In genomic region chr17:30158896-30159625, GRCh38 we compare ENCODE assay signal across 16 cellular contexts. TPM values are rescaled to one million over a fixed set of nuclear protein-coding genes. Genes with fewer than 3 reads are reported as not detected.
DNase-seq lines count a peak whose midpoint lies in the region; ATAC-seq, FAIRE-seq and TF ChIP-seq lines count a peak whose summit lies in the region.
"Had no signal": no experiment of that assay in that cellular context is flagged by ENCODE, and none has a peak within 500 bp of the region (broad histone marks: within the 10 kb centered on the region; RNA-seq: fewer than 3 reads in every experiment).

No MANE protein-coding gene starts in this region.

- peaks cover 17 to 30% of the 10 kb centered on the region in 2 donors for H3K36me3 Mint-ChIP-seq in activated T-cell treated with anti-CD3 and anti-CD28 coated beads, Interleukin-2, amount 50 U/mL, for 72 hours (ENCODE audit: insufficient read depth in 2 of 2)

- BruUV-seq in OCI-LY7 (replicated peaks; lab: Mats Ljungman, UMichigan) (no TSS peak), PC-9 (replicated peaks; lab: Mats Ljungman, UMichigan) (no TSS peak)

- DNase-seq in activated T-cell treated with anti-CD3 and anti-CD28 coated beads, Interleukin-2, amount 50 U/mL, for 72 hours = no peak
- no peak for DNase-seq in activated T-cell treated with anti-CD3 and anti-CD28 coated beads, Interleukin-2, amount 50 U/mL, for 1 hour
- DNase-seq in OCI-LY7 (ENCODE audit: low spot score) (no peak), dermis blood vessel endothelial cell (no peak), PC-9 (no peak)
- DNase-seq: ACHN; C1 segment of cervical spinal cord; Calu3; CD4-positive, alpha-beta T cell; DMS 273 treated with DMSO at 0.1 percent for 48 hours; GOT3; H9 had no signal

- no peak overlapping the region for H2AFZ ChIP-seq in OCI-LY7 (ENCODE audit: low read length)
- no peak overlapping the region for H2AFZ ChIP-seq in PC-9

- H3K4me1 ChIP-seq in HEK293 (ENCODE audit: control insufficient read depth, insufficient read depth, low read length) (no peaks in the 10 kb centered on the region), OCI-LY7 (ENCODE audit: insufficient read depth, low read length, poor library complexity, severe bottlenecking) (peaks cover 27% of the 10 kb centered on the region), PC-9 (replicated peaks; ENCODE audit: insufficient read depth) (no peaks in the 10 kb centered on the region)

- H3F3A ChIP-seq in PC-9 (ENCODE audit: insufficient read depth, low read depth) = peaks cover 1% of the 10 kb centered on the region; the same call in 1 of the 2 replicates

- peak; percentile 54 for FAIRE-seq in endometrium (lab: Jason Lieb, UNC)
- FAIRE-seq: GM12878 had no signal

- CTCF ChIA-PET in HEK293 (lab: Yijun Ruan, JAX) (interaction anchor here (1.6 kb wide), 1 partner anchor 66 kb away, joined by 3 read pairs; no protein-coding TSS in a partner anchor), OCI-LY7 (lab: Charles Lee; ENCODE audit: unreplicated experiment) (no interaction called here), PC-9 (lab: Charles Lee) (no interaction called here)

- peaks cover 28% of the 10 kb centered on the region for H3K4me1 Mint-ChIP-seq in activated T-cell treated with anti-CD3 and anti-CD28 coated beads, Interleukin-2, amount 50 U/mL, for 72 hours (ENCODE audit: low read depth)

- no peak overlapping the region for H3K4me3 Mint-ChIP-seq in activated T-cell treated with anti-CD3 and anti-CD28 coated beads, Interleukin-2, amount 50 U/mL, for 72 hours
- H3K4me3 Mint-ChIP-seq: CD4-positive, alpha-beta T cell; H9 had no signal

- H3K9me3 Mint-ChIP-seq in activated T-cell treated with anti-CD3 and anti-CD28 coated beads, Interleukin-2, amount 50 U/mL, for 72 hours = peaks cover 8 to 9% of the 10 kb centered on the region in 2 donors

- H3K27me3 Mint-ChIP-seq in activated T-cell treated with anti-CD3 and anti-CD28 coated beads, Interleukin-2, amount 50 U/mL, for 72 hours (ENCODE audit: low read depth) = no peaks in the 10 kb centered on the region
- H3K27me3 Mint-ChIP-seq: CD4-positive, alpha-beta T cell had no signal

- H3K9me2 ChIP-seq in OCI-LY7 (ENCODE audit: insufficient read depth, low read length) (no peaks in the 10 kb centered on the region), PC-9 (ENCODE audit: insufficient read depth) (no peaks in the 10 kb centered on the region)

- H3K27ac Mint-ChIP-seq in activated T-cell treated with anti-CD3 and anti-CD28 coated beads, Interleukin-2, amount 50 U/mL, for 72 hours = peak overlapping the region; percentile 4
- H3K27ac Mint-ChIP-seq: CD4-positive, alpha-beta T cell; H9 had no signal

- H4K20me1 ChIP-seq in OCI-LY7 (ENCODE audit: insufficient read depth, low read length) = 0 out of 2 replicates have a peak, but pooled peaks cover 4% of the 10 kb centered on the region
- peaks cover 34% of the 10 kb centered on the region for H4K20me1 ChIP-seq in PC-9 (ENCODE audit: insufficient read depth)

- peaks cover 45 to 49% of the 10 kb centered on the region in 2 experiments for H3K36me3 ChIP-seq in HEK293 (ENCODE audit: control insufficient read depth in 2 of 2, insufficient read depth in 1 of 2, low read length in 2 of 2)
- H3K36me3 ChIP-seq in OCI-LY7 (ENCODE audit: insufficient read depth, low read length) = peaks cover 75% of the 10 kb centered on the region
- peaks cover 9% of the 10 kb centered on the region; the same call in 1 of the 2 replicates for H3K36me3 ChIP-seq in PC-9 (ENCODE audit: low read depth)

- no peak for ATAC-seq in activated T-cell treated with anti-CD3 and anti-CD28 coated beads, Interleukin-2, amount 50 U/mL, for 72 hours (replicated peaks in 1 of 2)
- no peak for ATAC-seq in GM21390 (IDR thresholded peaks at IDR 0.05; ENCODE audit: unreplicated experiment)

- H3K4me2 ChIP-seq in OCI-LY7 (ENCODE audit: low read length) = peak overlapping the region; percentile 26; the same call in 1 of the 2 replicates
- H3K4me2 ChIP-seq in PC-9 = no peak overlapping the region

- H3K4me3 ChIP-seq in HEK293 (ENCODE audit: low read depth, low read length) = no peak overlapping the region
- H3K4me3 ChIP-seq in OCI-LY7 (ENCODE audit: low read depth, low read length, poor library complexity, severe bottlenecking) = no peak overlapping the region
- H3K4me3 ChIP-seq in PC-9 = no peak overlapping the region
- H3K4me3 ChIP-seq: GM12878 had no signal

- no peak for TF ChIP-seq CTCF in HEK293 (tag by site-specific recombination; IDR thresholded peaks at IDR 0.05)
- no peak for TF ChIP-seq CTCF in OCI-LY7 (conservative IDR thresholded peaks at IDR 0.05; ENCODE audit: low read length)
- TF ChIP-seq CTCF in PC-9 (conservative IDR thresholded peaks at IDR 0.05) = no peak

- H3K27ac ChIP-seq in HEK293 (ENCODE audit: extremely low read depth, low read depth, low read length) (no peak overlapping the region), OCI-LY7 (ENCODE audit: low read depth, low read length, poor library complexity, severe bottlenecking) (no peak overlapping the region), PC-9 (no peak overlapping the region)

- POLR2A ChIA-PET in HEK293 (lab: Yijun Ruan, JAX) (no interaction called here), OCI-LY7 (lab: Charles Lee) (interaction anchor here (0.6 kb wide), 1 partner anchor 11 kb away, joined by 4 read pairs; no protein-coding TSS in a partner anchor), PC-9 (lab: Charles Lee; ENCODE audit: unreplicated experiment) (no interaction called here)

- no peaks in the 10 kb centered on the region for H3K9me3 ChIP-seq in HEK293 (ENCODE audit: control insufficient read depth, insufficient read depth, low read depth, low read length)
- H3K9me3 ChIP-seq in OCI-LY7 (ENCODE audit: low read length) = peaks cover 27% of the 10 kb centered on the region
- no peaks in the 10 kb centered on the region for H3K9me3 ChIP-seq in PC-9 (ENCODE audit: insufficient read depth, low read depth)

- H3K79me2 ChIP-seq in OCI-LY7 (ENCODE audit: insufficient read depth, low read depth, low read length) (peaks cover 75% of the 10 kb centered on the region), PC-9 (ENCODE audit: low read depth) (peaks cover 67% of the 10 kb centered on the region)

- H3K27me3 ChIP-seq in PC-9 (ENCODE audit: insufficient read depth, low read depth) = no peaks in the 10 kb centered on the region

- intact Hi-C loops in OCI-LY7 (cut with micrococcal nuclease; ENCODE audit: unreplicated experiment) = no loop called here
- intact Hi-C loops in PC-9 (cut with micrococcal nuclease; ENCODE audit: unreplicated experiment) = no loop called here

TF ChIP-seq in HEK293, 187 proteins besides CTCF, POLR2A, EP300 and RAD21 (continues in another document):
- TF ChIP-seq ZNF19 (tag by site-specific recombination; IDR thresholded peaks at IDR 0.05; ENCODE audit: low read depth) (no peak), WT1 (tag by site-specific recombination; IDR thresholded peaks at IDR 0.05) (no peak), AEBP2 (tag by site-specific recombination; IDR thresholded peaks at IDR 0.05; ENCODE audit: borderline replicate concordance) (no peak), ZNF558 (tag by site-specific recombination; IDR thresholded peaks at IDR 0.05) (no peak), ZSCAN30 (tag by site-specific recombination; IDR thresholded peaks at IDR 0.05) (no peak), SALL2 (tag by site-specific recombination; IDR thresholded peaks at IDR 0.05; ENCODE audit: borderline replicate concordance) (no peak), ZNF311 (tag by site-specific recombination; IDR thresholded peaks at IDR 0.05; ENCODE audit: borderline replicate concordance) (no peak), ZNF677 (tag by site-specific recombination; IDR thresholded peaks at IDR 0.05) (0 out of 2 replicates have a peak, but pooled peaks have one; percentile 31), ZFP69B (tag by site-specific recombination; IDR thresholded peaks at IDR 0.05) (no peak), INSM2 (tag by site-specific recombination; IDR thresholded peaks at IDR 0.05) (no peak), ZNF211 (tag by site-specific recombination; IDR thresholded peaks at IDR 0.05; ENCODE audit: low read depth) (no peak), EGR2 (tag by site-specific recombination; IDR thresholded peaks at IDR 0.05; ENCODE audit: low read depth) (no peak)

RNA-seq across cellular contexts. Expression of gene NSRP1, which starts 42.4 kb away (rescaled TPM):
- total RNA-seq in activated T-cell treated with anti-CD3 and anti-CD28 coated beads, Interleukin-2, amount 50 U/mL, for 72 hours = 10 to 100 TPM; 34.7 to 34.8 TPM
- total RNA-seq in OCI-LY7 (2014; rRNA removed; shearing (Covaris generic)) = 18.6 and 26.1 TPM in 2 replicates
- total RNA-seq in OCI-LY7 (2022) = 43.5 and 44.1 TPM in 2 replicates
- total RNA-seq in dermis blood vessel endothelial cell = 10.6 and 13.0 TPM in 2 replicates
- 34.3 and 37.9 TPM in 2 replicates for total RNA-seq in PC-9 (2021)
